Comparison of ENCODE assay signal across 28 cellular contexts in the genomic region with DNA sequence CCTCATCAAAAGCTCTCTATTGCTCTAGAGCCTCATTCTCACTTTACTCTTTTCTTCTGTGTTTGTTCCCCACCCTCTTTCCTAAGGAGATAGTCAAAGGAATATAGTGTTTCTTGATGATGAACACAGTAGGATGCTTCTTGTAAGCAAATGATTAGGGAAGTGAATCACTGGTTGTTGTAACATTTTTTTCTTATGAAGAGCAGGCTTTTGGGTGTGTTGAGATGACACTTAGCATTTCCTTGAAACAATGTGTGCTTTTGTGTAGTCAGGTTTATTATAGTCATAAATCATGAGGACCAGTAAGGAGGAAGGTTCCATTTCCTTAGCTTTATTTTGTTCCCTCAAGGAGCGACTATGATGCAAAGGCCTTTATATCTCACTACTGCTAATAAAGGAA.
DNase-seq lines count a peak whose midpoint lies in the region; ATAC-seq and TF ChIP-seq lines count a peak whose summit lies in the region.
"Had no signal": no experiment of that assay in that cellular context is flagged by ENCODE, and none has a peak within 500 bp of the region (broad histone marks: within the 10 kb centered on the region; RNA-seq: fewer than 3 reads in every experiment).

No MANE protein-coding gene starts in this region.

- H3K4me1 Mint-ChIP-seq in HFFc6 (ENCODE audit: low read depth), result peaks cover 39% of the 10 kb centered on the region
- H3K4me1 Mint-ChIP-seq: activated naive CD8-positive, alpha-beta T cell treated with anti-CD3 and anti-CD28 coated beads, Interleukin-2, amount 10 ng/mL, durations not matched to agents 7 days and 5 days; stimulated activated memory B cell treated with anti-CD40 and anti-IgM and Interleukin-4, amounts not matched to agents 10 μg/mL and 1 μg/mL and 100 μg/mL, for 72 hours had no signal

- H3K9me2 ChIP-seq in PC-3 (replicated peaks; ENCODE audit: low read length) (no peaks in the 10 kb centered on the region), hepatocyte (replicated peaks; ENCODE audit: insufficient read depth) (no peaks in the 10 kb centered on the region)

- H3K27ac ChIP-seq in PC-3 (ENCODE audit: low read length) (peak overlapping the region; percentile 13; the same call in 1 of the 2 replicates), hepatocyte (no peak overlapping the region)
- H3K27ac ChIP-seq: HL-60, lower lobe of right lung, pancreas, right atrium auricular region, suprapubic skin had no signal

- H3K27ac Mint-ChIP-seq in HFFc6, result peak overlapping the region; percentile 52
- H3K27ac Mint-ChIP-seq: activated naive CD8-positive, alpha-beta T cell treated with anti-CD3 and anti-CD28 coated beads, Interleukin-2, amount 10 ng/mL, durations not matched to agents 7 days and 5 days; stimulated activated memory B cell treated with anti-CD40 and anti-IgM and Interleukin-4, amounts not matched to agents 10 μg/mL and 1 μg/mL and 100 μg/mL, for 72 hours had no signal

- H3K27me3 Mint-ChIP-seq in HFFc6 (ENCODE audit: insufficient read depth), result no peaks in the 10 kb centered on the region
- H3K27me3 Mint-ChIP-seq: activated naive CD8-positive, alpha-beta T cell treated with anti-CD3 and anti-CD28 coated beads, Interleukin-2, amount 10 ng/mL, durations not matched to agents 7 days and 5 days; stimulated activated memory B cell treated with anti-CD40 and anti-IgM and Interleukin-4, amounts not matched to agents 10 μg/mL and 1 μg/mL and 100 μg/mL, for 72 hours had no signal

- ATAC-seq in PC-3 (peak; percentile 79), esophagus mucosa (peak; percentile 79)
- ATAC-seq: HepG2; lower lobe of right lung; pancreas; stimulated activated memory B cell treated with anti-CD40 and anti-IgM and Interleukin-4, amounts not matched to agents 10 μg/mL and 1 μg/mL and 100 μg/mL, for 72 hours had no signal

- no peak overlapping the region for H3K9ac ChIP-seq in PC-3 (ENCODE audit: low read length)

- H3K79me2 ChIP-seq in PC-3 (ENCODE audit: low read length) (no peaks in the 10 kb centered on the region), hepatocyte (no peaks in the 10 kb centered on the region)

- H3K4me3 Mint-ChIP-seq in HFFc6, result 0 out of 2 replicates have a peak overlapping the region, but pooled peaks have one; percentile 7
- H3K4me3 Mint-ChIP-seq: activated naive CD8-positive, alpha-beta T cell treated with anti-CD3 and anti-CD28 coated beads, Interleukin-2, amount 10 ng/mL, durations not matched to agents 7 days and 5 days; stimulated activated memory B cell treated with anti-CD40 and anti-IgM and Interleukin-4, amounts not matched to agents 10 μg/mL and 1 μg/mL and 100 μg/mL, for 72 hours had no signal

- H3K9me3 ChIP-seq in PC-3 (ENCODE audit: low read length) (no peaks in the 10 kb centered on the region), hepatocyte (ENCODE audit: low read depth) (no peaks in the 10 kb centered on the region)
- H3K9me3 ChIP-seq: lower lobe of right lung, pancreas, right atrium auricular region, suprapubic skin had no signal

- H4K20me1 ChIP-seq in PC-3 (ENCODE audit: low read length), result no peaks in the 10 kb centered on the region
- no peaks in the 10 kb centered on the region for H4K20me1 ChIP-seq in hepatocyte (ENCODE audit: insufficient read depth, poor library complexity, severe bottlenecking)

- CTCF ChIA-PET in PC-3 (lab: Charles Lee), result no interaction called here

- no TSS peak for BruUV-seq in PC-3 (replicated peaks; lab: Mats Ljungman, UMichigan)

- H3K4me2 ChIP-seq in PC-3 (ENCODE audit: low read length), result no peak overlapping the region
- no peak overlapping the region for H3K4me2 ChIP-seq in hepatocyte

- no peaks in the 10 kb centered on the region for H3K27me3 ChIP-seq in PC-3 (ENCODE audit: low read length)
- H3K27me3 ChIP-seq in hepatocyte, result no peaks in the 10 kb centered on the region
- H3K27me3 ChIP-seq: pancreas, right atrium auricular region, suprapubic skin had no signal

- DNase-seq in HFFc6 (peak; percentile 67), PC-3 (peak; percentile 45), skeletal muscle cell (ENCODE audit: low read depth) (peak; percentile 68), SW480 (ENCODE audit: low spot score) (no peak), hepatocyte (ENCODE audit: low spot score) (no peak), mesenteric fat pad (ENCODE audit: low spot score) (no peak), NK-92 (lab: John Stamatoyannopoulos, UW; ENCODE audit: unreplicated experiment) (no peak)
- DNase-seq: activated CD4-positive, alpha-beta T cell treated with anti-CD3 and anti-CD28 coated beads for 4 hours; activated CD8-positive, alpha-beta memory T cell treated with anti-CD3 and anti-CD28 coated beads for 24 hours; activated effector memory CD4-positive, alpha-beta T cell treated with Interleukin-2 at 50 U/mL for 16 hours; activated naive CD8-positive, alpha-beta T cell treated with anti-CD3 and anti-CD28 coated beads, Interleukin-2, amount 10 ng/mL, durations not matched to agents 7 days and 5 days; C1 segment of cervical spinal cord; DMS79 treated with DMSO at 0.1 percent for 48 hours; head of caudate nucleus; Kasumi-1; lower lobe of right lung; NCI-H187; NCI-H748 treated with DMSO at 0.1 percent for 48 hours; pancreas; RPMI8226; stimulated activated CD4-positive, alpha-beta T cell treated with anti-CD3 and anti-CD28 coated beads, Interleukin-12 subunit alpha, Interleukin-12 subunit beta, amount 100 ng/mL, for 4 hours; stimulated activated CD4-positive, alpha-beta T cell treated with anti-CD3 and anti-CD28 coated beads, Interleukin-4, amount 100 ng/mL, for 24 hours had no signal

- H3K36me3 Mint-ChIP-seq in HFFc6 (ENCODE audit: low read depth), result peaks cover 5% of the 10 kb centered on the region; the same call in 1 of the 2 replicates
- H3K36me3 Mint-ChIP-seq: activated naive CD8-positive, alpha-beta T cell treated with anti-CD3 and anti-CD28 coated beads, Interleukin-2, amount 10 ng/mL, durations not matched to agents 7 days and 5 days; stimulated activated memory B cell treated with anti-CD40 and anti-IgM and Interleukin-4, amounts not matched to agents 10 μg/mL and 1 μg/mL and 100 μg/mL, for 72 hours had no signal

- TF ChIP-seq CTCF in HFFc6 (IDR thresholded peaks at IDR 0.05) (no peak), PC-3 (conservative IDR thresholded peaks at IDR 0.05; ENCODE audit: low read depth, low read length) (no peak), hepatocyte (IDR thresholded peaks at IDR 0.05; ENCODE audit: poor library complexity) (no peak)

- WGBS in hepatocyte (ENCODE audit: low lambda C conversion rate, missing lambda C conversion rate), result 67% methylated on average over 1 of the region's 1 CpG

- POLR2A ChIA-PET in PC-3 (lab: Charles Lee; ENCODE audit: unreplicated experiment), result interaction anchor here (0.7 kb wide), 1 partner anchor 1026 kb away, joined by 3 read pairs; no protein-coding TSS in a partner anchor

- no peaks in the 10 kb centered on the region for H3F3A ChIP-seq in PC-3 (ENCODE audit: low read length, unreplicated experiment)

- H2AFZ ChIP-seq in PC-3 (ENCODE audit: low read length) (no peak overlapping the region), hepatocyte (no peak overlapping the region)

- no peak overlapping the region for H3K4me3 ChIP-seq in PC-3 (ENCODE audit: low read length)
- H3K4me3 ChIP-seq in skeletal muscle cell (ENCODE audit: low read depth, low read length), result no peak overlapping the region
- H3K4me3 ChIP-seq in hepatocyte, result no peak overlapping the region
- H3K4me3 ChIP-seq: lower lobe of right lung, pancreas, right atrium auricular region, suprapubic skin had no signal

- no peaks in the 10 kb centered on the region for H3K9me3 Mint-ChIP-seq in HFFc6
- H3K9me3 Mint-ChIP-seq: activated naive CD8-positive, alpha-beta T cell treated with anti-CD3 and anti-CD28 coated beads, Interleukin-2, amount 10 ng/mL, durations not matched to agents 7 days and 5 days had no signal

- H3K36me3 ChIP-seq in PC-3 (ENCODE audit: low read depth, low read length), result no peaks in the 10 kb centered on the region
- no peaks in the 10 kb centered on the region for H3K36me3 ChIP-seq in hepatocyte (replicated peaks; ENCODE audit: insufficient read depth, low read depth)
- H3K36me3 ChIP-seq: lower lobe of right lung, pancreas, right atrium auricular region, suprapubic skin had no signal

- H3K4me1 ChIP-seq in PC-3 (ENCODE audit: insufficient read depth, low read length), result peaks cover 9% of the 10 kb centered on the region; the same call in 1 of the 2 replicates
- H3K4me1 ChIP-seq in hepatocyte (ENCODE audit: insufficient read depth), result no peaks in the 10 kb centered on the region
- H3K4me1 ChIP-seq: lower lobe of right lung, pancreas, right atrium auricular region, suprapubic skin had no signal

- intact Hi-C loops in PC-3 (cut with micrococcal nuclease), result loop anchor here (10.0 kb wide), 1 partner anchor 280 kb away; no protein-coding TSS in a partner anchor

Comparison
In these comparisons a context has a peak if more than half of its experiments do, and no peak if none do; other contexts are left out.
1. DNase-seq: peak in HFFc6 (single experiment), PC-3 (single experiment) and skeletal muscle cell (single experiment); none in SW480 (single experiment), hepatocyte (single experiment), mesenteric fat pad (single experiment) and NK-92 (single experiment).